In the genomic region with DNA sequence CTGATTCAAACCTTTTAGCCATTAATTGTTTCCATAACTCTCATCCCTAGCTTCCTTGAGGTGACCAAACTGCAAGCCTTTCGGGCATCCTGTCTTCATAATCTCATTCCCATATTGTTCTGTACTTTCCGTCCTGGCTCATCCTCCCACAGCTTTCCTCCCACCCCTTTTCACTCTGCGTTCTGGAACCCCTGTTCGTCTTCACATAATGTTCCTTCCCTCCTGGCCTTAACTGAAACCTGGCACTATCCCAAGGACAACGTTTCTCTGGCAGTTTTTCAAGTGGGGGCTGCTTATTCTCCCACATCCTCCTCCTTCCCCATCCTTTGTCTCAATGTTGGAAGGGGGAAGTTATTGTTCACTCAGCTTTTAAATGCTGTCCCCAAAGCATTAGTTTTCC, we compare ENCODE assay signal across 9 cellular contexts. TPM values are rescaled to one million over a fixed set of nuclear protein-coding genes. Genes with fewer than 3 reads are reported as not detected.
DNase-seq lines count a peak whose midpoint lies in the region; ATAC-seq and TF ChIP-seq lines count a peak whose summit lies in the region.
"Had no signal": no experiment of that assay in that cellular context is flagged by ENCODE, and none has a peak within 500 bp of the region (broad histone marks: within the 10 kb centered on the region; RNA-seq: fewer than 3 reads in every experiment).

No MANE protein-coding gene starts in this region.

- H3K4me1 ChIP-seq in left ventricle myocardium inferior (peaks cover 73% of the 10 kb centered on the region), smooth muscle cell (ENCODE audit: low read depth) (peaks cover 13% of the 10 kb centered on the region)

- H3K27me3 ChIP-seq in left ventricle myocardium inferior (ENCODE audit: low read depth) (no peaks in the 10 kb centered on the region), smooth muscle cell (ENCODE audit: low read depth) (no peaks in the 10 kb centered on the region)

- no peak overlapping the region for H3K9ac ChIP-seq in smooth muscle cell (ENCODE audit: low read depth)

- peak overlapping the region; percentile 84 for H3K4me2 ChIP-seq in smooth muscle cell

- H3K4me3 Mint-ChIP-seq in activated CD8-positive, alpha-beta T cell treated with anti-CD3 and anti-CD28 coated beads, Interleukin-2, amount 10 ng/mL, durations not matched to agents 7 days and 5 days = peak overlapping the region; percentile 90

- CTCF ChIA-PET in activated CD8-positive, alpha-beta T cell treated with anti-CD3 and anti-CD28 coated beads, Interleukin-2, amount 10 ng/mL, durations not matched to agents 7 days and 5 days (lab: Charles Lee) = interaction anchor here (1.5 kb wide), 1 partner anchor 130 kb away, joined by 4 read pairs; no protein-coding TSS in a partner anchor
- CTCF ChIA-PET in HEK293T (lab: Yijun Ruan, JAX) = no interaction called here

- no peaks in the 10 kb centered on the region for H3K27me3 Mint-ChIP-seq in activated CD8-positive, alpha-beta T cell treated with anti-CD3 and anti-CD28 coated beads, Interleukin-2, amount 10 ng/mL, durations not matched to agents 7 days and 5 days (ENCODE audit: low read depth)

- WGBS in smooth muscle cell (ENCODE audit: low lambda C conversion rate) = 76% methylated on average over 5 of the region's 5 CpGs

- H3K79me2 ChIP-seq in smooth muscle cell (ENCODE audit: low read depth) = peaks cover 73% of the 10 kb centered on the region

- H3K36me3 ChIP-seq in left ventricle myocardium inferior = peaks cover 58% of the 10 kb centered on the region
- H3K36me3 ChIP-seq in smooth muscle cell (ENCODE audit: low read depth) = peaks cover 46% of the 10 kb centered on the region

- H3K27ac Mint-ChIP-seq in activated CD8-positive, alpha-beta T cell treated with anti-CD3 and anti-CD28 coated beads, Interleukin-2, amount 10 ng/mL, durations not matched to agents 7 days and 5 days = peak overlapping the region; percentile 36

- POLR2A ChIA-PET in activated CD8-positive, alpha-beta T cell treated with anti-CD3 and anti-CD28 coated beads, Interleukin-2, amount 10 ng/mL, durations not matched to agents 7 days and 5 days (lab: Charles Lee) = interaction anchor here (2.2 kb wide), 1 partner anchor 9 kb away, joined by 7 read pairs; no protein-coding TSS in a partner anchor
- POLR2A ChIA-PET in HEK293T (lab: Yijun Ruan, JAX) = no interaction called here

- intact Hi-C loops in left ventricle myocardium inferior (cut with micrococcal nuclease) = loop anchor here (10.0 kb wide), 1 partner anchor 135 kb away; the partner anchor contains the start of gene RNF20

- H3K4me3 ChIP-seq in left ventricle myocardium inferior (peak overlapping the region; percentile 85), smooth muscle cell (peak overlapping the region; percentile 96)

- peak; percentile 13 for DNase-seq in NCI-H345 (lab: John Stamatoyannopoulos, UW)
- no peak for DNase-seq in NCI-H345 treated with DMSO at 0.1 percent for 48 hours (lab: John Stamatoyannopoulos, UW; ENCODE audit: unreplicated experiment)
- no peak for DNase-seq in activated CD8-positive, alpha-beta T cell treated with anti-CD3 and anti-CD28 coated beads, Interleukin-2, amount 10 ng/mL, durations not matched to agents 7 days and 5 days
- DNase-seq in left ventricle myocardium inferior = peak; percentile 30
- no peak for DNase-seq in smooth muscle cell (lab: John Stamatoyannopoulos, UW; ENCODE audit: unreplicated experiment)
- no peak for DNase-seq in HEK293T (ENCODE audit: extremely low spot score)
- no peak for DNase-seq in GM19238 (ENCODE audit: insufficient read length, low spot score)

- H2AFZ ChIP-seq in smooth muscle cell (ENCODE audit: low read depth) = no peak overlapping the region

- TF ChIP-seq CTCF in left ventricle myocardium inferior (IDR thresholded peaks at IDR 0.05; ENCODE audit: borderline replicate concordance) (no peak), smooth muscle cell (IDR thresholded peaks at IDR 0.05; ENCODE audit: borderline replicate concordance, insufficient read depth, poor library complexity, severe bottlenecking) (no peak)

- H4K20me1 ChIP-seq in smooth muscle cell (ENCODE audit: low read depth) = no peaks in the 10 kb centered on the region

- H3F3A ChIP-seq in smooth muscle cell (ENCODE audit: low read depth) = no peaks in the 10 kb centered on the region

- H3K9me3 ChIP-seq in left ventricle myocardium inferior (replicated peaks) = peaks cover 37% of the 10 kb centered on the region
- H3K9me3 ChIP-seq in smooth muscle cell (replicated peaks; ENCODE audit: low read depth) = peaks cover 18% of the 10 kb centered on the region

- H3K4me1 Mint-ChIP-seq in activated CD8-positive, alpha-beta T cell treated with anti-CD3 and anti-CD28 coated beads, Interleukin-2, amount 10 ng/mL, durations not matched to agents 7 days and 5 days (ENCODE audit: low read depth) = peaks cover 32% of the 10 kb centered on the region

- ATAC-seq in activated CD8-positive, alpha-beta T cell treated with anti-CD3 and anti-CD28 coated beads, Interleukin-2, amount 10 ng/mL, durations not matched to agents 7 days and 5 days = no peak
- no peak for ATAC-seq in HG02623 (IDR thresholded peaks at IDR 0.05; ENCODE audit: unreplicated experiment)

- peaks cover 17% of the 10 kb centered on the region for H3K9me3 Mint-ChIP-seq in activated CD8-positive, alpha-beta T cell treated with anti-CD3 and anti-CD28 coated beads, Interleukin-2, amount 10 ng/mL, durations not matched to agents 7 days and 5 days (ENCODE audit: insufficient read depth)

- H3K36me3 Mint-ChIP-seq in activated CD8-positive, alpha-beta T cell treated with anti-CD3 and anti-CD28 coated beads, Interleukin-2, amount 10 ng/mL, durations not matched to agents 7 days and 5 days (ENCODE audit: low read depth) = peaks cover 68% of the 10 kb centered on the region

- H3K27ac ChIP-seq in left ventricle myocardium inferior (replicated peaks) (peak overlapping the region; percentile 93), smooth muscle cell (ENCODE audit: low read depth) (no peak overlapping the region)

TF ChIP-seq in HEK293T, 16 proteins besides CTCF, POLR2A, EP300 and RAD21:
- TF ChIP-seq PKNOX1 (IDR thresholded peaks at IDR 0.05) = no peak
- TF ChIP-seq TARDBP (IDR thresholded peaks at IDR 0.05) = no peak
- TF ChIP-seq L3MBTL2 (conservative IDR thresholded peaks at IDR 0.05) = no peak
- no peak for TF ChIP-seq FOXA1 (IDR thresholded peaks at IDR 0.05)
- no peak for TF ChIP-seq FOXK2 (IDR thresholded peaks at IDR 0.05)
- no peak for TF ChIP-seq LEF1 (IDR thresholded peaks at IDR 0.05; ENCODE audit: borderline replicate concordance)
- TF ChIP-seq CTBP1 (IDR thresholded peaks at IDR 0.05; ENCODE audit: borderline replicate concordance) = no peak
- TF ChIP-seq ZNF384 (IDR thresholded peaks at IDR 0.05) = no peak
- no peak for TF ChIP-seq FOXM1 (IDR thresholded peaks at IDR 0.05; ENCODE audit: borderline replicate concordance)
- TF ChIP-seq SP1 (IDR thresholded peaks at IDR 0.05) = no peak
- no peak for TF ChIP-seq NFRKB (IDR thresholded peaks at IDR 0.05)
- TF ChIP-seq HDGF (IDR thresholded peaks at IDR 0.05; ENCODE audit: borderline replicate concordance) = no peak
- TF ChIP-seq ELF4 (IDR thresholded peaks at IDR 0.05) = no peak
- no peak for TF ChIP-seq BHLHE40 (IDR thresholded peaks at IDR 0.05; ENCODE audit: borderline replicate concordance)
- no peak for TF ChIP-seq SUZ12 (IDR thresholded peaks at IDR 0.05)
- no peak for TF ChIP-seq ARNT (IDR thresholded peaks at IDR 0.05)

RNA-seq across cellular contexts. Expression of gene ZNF189, which starts 1.5 kb away (rescaled TPM):
- total RNA-seq in activated CD8-positive, alpha-beta T cell treated with anti-CD3 and anti-CD28 coated beads, Interleukin-2, amount 10 ng/mL, durations not matched to agents 7 days and 5 days = 10 to 100 TPM in 1 of 2 experiments, 1 to 10 TPM in 1; 9.7 to 10.4 TPM
- total RNA-seq in left ventricle myocardium inferior = 18.8 TPM
- 12.9 and 21.7 TPM in 2 replicates for total RNA-seq in smooth muscle cell
- 2.7 and 3.2 TPM in 2 replicates for polyA plus RNA-seq in smooth muscle cell

RNA-seq across cellular contexts. Expression of gene MRPL50, which starts 1.7 kb away (rescaled TPM):
- 10 to 100 TPM in 1 of 2 experiments, 1 to 10 TPM in 1; 9.4 to 10.2 TPM for total RNA-seq in activated CD8-positive, alpha-beta T cell treated with anti-CD3 and anti-CD28 coated beads, Interleukin-2, amount 10 ng/mL, durations not matched to agents 7 days and 5 days
- total RNA-seq in left ventricle myocardium inferior (17.3 TPM), smooth muscle cell (13.3 and 15.5 TPM in 2 replicates)
- polyA plus RNA-seq in smooth muscle cell = 13.7 and 14.1 TPM in 2 replicates

RNA-seq across cellular contexts. Expression of gene BAAT, which starts 15.3 kb away (rescaled TPM):
- total RNA-seq in activated CD8-positive, alpha-beta T cell treated with anti-CD3 and anti-CD28 coated beads, Interleukin-2, amount 10 ng/mL, durations not matched to agents 7 days and 5 days = not detected
- total RNA-seq in left ventricle myocardium inferior (not detected), smooth muscle cell (0.04 TPM in 1 of 2 replicates, not detected in the other)
- polyA plus RNA-seq in smooth muscle cell = not detected in 2 replicates
- total RNA-seq: lower leg skin had no signal

RNA-seq across cellular contexts. Expression of gene ALDOB, which starts 35.5 kb away (rescaled TPM):
- not detected for total RNA-seq in activated CD8-positive, alpha-beta T cell treated with anti-CD3 and anti-CD28 coated beads, Interleukin-2, amount 10 ng/mL, durations not matched to agents 7 days and 5 days
- total RNA-seq in left ventricle myocardium inferior = 0.41 TPM
- not detected in 2 replicates for total RNA-seq in smooth muscle cell
- not detected in 2 replicates for polyA plus RNA-seq in smooth muscle cell

Comparison
In these comparisons a context has a peak if more than half of its experiments do, and no peak if none do; other contexts are left out.
1. DNase-seq: peak in NCI-H345 (single experiment) and left ventricle myocardium inferior (single experiment); none in NCI-H345 treated with DMSO at 0.1 percent for 48 hours (single experiment), activated CD8-positive, alpha-beta T cell treated with anti-CD3 and anti-CD28 coated beads, Interleukin-2, amount 10 ng/mL, durations not matched to agents 7 days and 5 days (single experiment), smooth muscle cell (single experiment), HEK293T (single experiment) and GM19238 (single experiment).